ENCODE assay signal across 8 cellular contexts in the genomic region with DNA sequence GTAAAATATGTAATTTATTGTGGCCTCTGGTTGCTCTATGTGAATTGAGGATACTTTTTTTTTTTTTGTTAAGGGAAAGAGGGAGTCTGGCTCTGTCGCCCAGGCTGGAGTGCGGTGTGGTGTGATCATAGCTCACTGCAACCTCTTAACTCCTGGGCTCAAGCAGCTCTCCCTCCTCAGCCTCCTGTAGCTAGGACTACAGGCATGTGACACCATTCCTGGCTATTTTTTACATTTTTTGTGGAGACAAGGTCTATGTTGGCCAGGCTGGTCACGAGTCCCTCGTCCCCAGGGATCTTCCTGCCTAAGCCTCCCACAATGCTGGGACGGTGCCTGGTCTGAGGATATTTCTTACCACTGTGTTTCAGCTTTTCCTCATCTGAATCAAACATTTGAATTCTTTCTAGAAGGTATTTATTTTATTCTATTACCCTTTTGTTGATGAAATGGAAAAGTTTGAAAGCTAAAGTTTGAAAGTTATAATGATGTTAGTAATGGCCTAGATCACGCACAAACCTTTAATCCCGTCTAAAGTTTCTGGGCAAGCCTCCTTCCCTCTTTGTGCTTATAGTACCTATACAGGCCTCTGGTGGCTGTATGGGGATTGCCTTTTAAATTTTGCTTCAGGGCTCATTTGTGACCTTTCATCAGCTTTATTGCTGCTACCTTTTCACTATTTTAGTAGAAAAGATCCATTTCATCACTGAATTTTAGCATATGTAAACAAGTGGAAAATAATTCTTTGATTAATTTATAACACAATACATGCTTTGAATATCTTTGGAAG. TPM values are rescaled to one million over a fixed set of nuclear protein-coding genes. Genes with fewer than 3 reads are reported as not detected.
DNase-seq lines count a peak whose midpoint lies in the region; ATAC-seq and TF ChIP-seq lines count a peak whose summit lies in the region.

No MANE protein-coding gene starts in this region.

- intact Hi-C loops in IMR-90 (cut with micrococcal nuclease) = no loop called here
- intact Hi-C loops in activated CD4-positive, alpha-beta memory T cell treated with anti-CD3 and anti-CD28 coated beads for 36 hours (cut with micrococcal nuclease) = loop anchor here (5.0 to 10.0 kb wide), 2 partner anchors 105 to 1357 kb away; partner anchors contain the start of gene LRRN3

- H3K9me3 ChIP-seq in IMR-90 (ENCODE audit: control insufficient read depth, insufficient read depth, low read length) = no peaks in the 10 kb centered on the region
- H3K9me3 ChIP-seq in gastroesophageal sphincter = no peaks in the 10 kb centered on the region
- no peaks in the 10 kb centered on the region for H3K9me3 ChIP-seq in neuron (ENCODE audit: low read length)

- H3K4me1 Mint-ChIP-seq in activated CD4-positive, alpha-beta memory T cell treated with anti-CD3 and anti-CD28 coated beads for 36 hours (ENCODE audit: low read depth) = peaks cover 35% of the 10 kb centered on the region

- H2BK15ac ChIP-seq in IMR-90 (ENCODE audit: low read depth, low read length) = no peak overlapping the region

- H3K27me3 ChIP-seq in IMR-90 (ENCODE audit: control insufficient read depth, insufficient read depth, low read length) (no peaks in the 10 kb centered on the region), gastroesophageal sphincter (no peaks in the 10 kb centered on the region), neuron (ENCODE audit: insufficient read depth, low read length) (no peaks in the 10 kb centered on the region)

- peak overlapping the region; percentile 82 for H2BK5ac ChIP-seq in IMR-90 (ENCODE audit: low read depth, low read length, poor library complexity, severe bottlenecking)

- H3K9ac ChIP-seq in IMR-90 (ENCODE audit: low read depth, low read length) = peak overlapping the region; percentile 91

- H4K5ac ChIP-seq in IMR-90 (ENCODE audit: low read depth, low read length) = no peak overlapping the region

- peak overlapping the region; percentile 90; the same call in 1 of the 2 replicates for H3K23ac ChIP-seq in IMR-90 (ENCODE audit: low read depth, low read length)

- H3K36me3 Mint-ChIP-seq in activated CD4-positive, alpha-beta memory T cell treated with anti-CD3 and anti-CD28 coated beads for 36 hours = peaks cover 11% of the 10 kb centered on the region

- H3K14ac ChIP-seq in IMR-90 (replicated peaks; ENCODE audit: low read depth, low read length) = peak overlapping the region; percentile 86

- peak overlapping the region; percentile 65 for H2AK5ac ChIP-seq in IMR-90 (ENCODE audit: low read depth, low read length)

- H3K18ac ChIP-seq in IMR-90 (ENCODE audit: low read depth, low read length) = no peak overlapping the region

- TF ChIP-seq RAD21 in IMR-90 (IDR thresholded peaks at IDR 0.05; ENCODE audit: low read length) = peak; percentile 3; the same call in 1 of the 2 replicates

- peaks cover 5 to 35% of the 10 kb centered on the region in 2 experiments for H3K79me1 ChIP-seq in IMR-90 (ENCODE audit: low read depth in 1 of 2, low read length in 2 of 2)

- H3K4me2 ChIP-seq in IMR-90 (ENCODE audit: low read depth, low read length) = peak overlapping the region; percentile 95

- H3K36me3 ChIP-seq in IMR-90 (ENCODE audit: control insufficient read depth, insufficient read depth, low read length) (peaks cover 10% of the 10 kb centered on the region), gastroesophageal sphincter (peaks cover 7 to 17% of the 10 kb centered on the region in 2 donors), neuron (ENCODE audit: insufficient read depth, low read length) (peaks cover 20% of the 10 kb centered on the region)

- TF ChIP-seq CTCF in IMR-90 (conservative IDR thresholded peaks at IDR 0.05; ENCODE audit: low read depth, low read length) (0 out of 2 replicates have a peak, but pooled peaks have one; percentile 12), gastroesophageal sphincter (IDR thresholded peaks at IDR 0.05) (no peak)

- H3K4me3 ChIP-seq in IMR-90 (ENCODE audit: insufficient read depth, low read depth, low read length) = peak overlapping the region; percentile 85
- H3K4me3 ChIP-seq in gastroesophageal sphincter = peak overlapping the region; percentile 72 to 87
- peak overlapping the region; percentile 93 for H3K4me3 ChIP-seq in neuron (ENCODE audit: low read length)

- peak overlapping the region; percentile 96 for H3K4me3 Mint-ChIP-seq in activated CD4-positive, alpha-beta memory T cell treated with anti-CD3 and anti-CD28 coated beads for 36 hours

- no peak overlapping the region for H2BK120ac ChIP-seq in IMR-90 (ENCODE audit: low read depth, low read length)

- no peak overlapping the region for H4K8ac ChIP-seq in IMR-90 (ENCODE audit: low read depth in 2 of 2, low read length in 2 of 2)

- peak overlapping the region; percentile 39 for H3K27ac Mint-ChIP-seq in activated CD4-positive, alpha-beta memory T cell treated with anti-CD3 and anti-CD28 coated beads for 36 hours

- DNase-seq in DMS 273 treated with DMSO at 0.1 percent for 48 hours (lab: John Stamatoyannopoulos, UW) (peak; percentile 47), IMR-90 (peak; percentile 42), GM19238 (ENCODE audit: insufficient read length, low spot score) (no peak)
- DNase-seq in activated CD4-positive, alpha-beta memory T cell treated with anti-CD3 and anti-CD28 coated beads for 36 hours = no peak
- no peak for DNase-seq in activated effector memory CD4-positive, alpha-beta T cell treated with Interleukin-2 at 50 U/mL for 16 hours

- WGBS in IMR-90 (ENCODE audit: extremely low coverage in 2 of 2, insufficient read length in 1 of 2), 2 experiments = no CpG with 5 or more reads among the region's 7 CpGs
- WGBS in gastroesophageal sphincter (ENCODE audit: low coverage in 1 of 2), 2 donors = 9 to 14% methylated on average over 6 to 7 of the region's 7 CpGs

- in situ Hi-C loops in IMR-90 (cut with MboI; ENCODE audit: low sequenced_read_pairs) = no loop called here

- no peak for TF ChIP-seq EP300 in gastroesophageal sphincter (IDR thresholded peaks at IDR 0.05)

- peak overlapping the region; percentile 81 for H2AK9ac ChIP-seq in IMR-90 (replicated peaks; ENCODE audit: low read depth, low read length, poor library complexity)

- H3K4me1 ChIP-seq in IMR-90 (ENCODE audit: control insufficient read depth, insufficient read depth, low read length) (no peaks in the 10 kb centered on the region; the same call in 1 of the 2 replicates), gastroesophageal sphincter (peaks cover 3 to 44% (median 9%) of the 10 kb centered on the region in 3 donors), neuron (ENCODE audit: insufficient read depth, low read length) (peaks cover 24% of the 10 kb centered on the region)

- H4K20me1 ChIP-seq in IMR-90 (ENCODE audit: insufficient read depth, low read length) = peaks cover 52% of the 10 kb centered on the region

- BruUV-seq in IMR-90 (replicated peaks; lab: Mats Ljungman, UMichigan) = TSS peak; percentile 48

- no peaks in the 10 kb centered on the region for H3K27me3 Mint-ChIP-seq in activated CD4-positive, alpha-beta memory T cell treated with anti-CD3 and anti-CD28 coated beads for 36 hours

- peak overlapping the region; percentile 54; the same call in 1 of the 2 replicates for H3K4ac ChIP-seq in IMR-90 (ENCODE audit: low read depth, low read length)

- CTCF ChIA-PET in IMR-90 (lab: Yijun Ruan, JAX) = interaction anchor here (0.6 to 1.7 kb wide), 2 partner anchors 9 to 422 kb away, joined by 5 read pairs; no protein-coding TSS in a partner anchor
- CTCF ChIA-PET in activated CD4-positive, alpha-beta memory T cell treated with anti-CD3 and anti-CD28 coated beads for 36 hours (lab: Charles Lee) = interaction anchor here (0.5 to 1.5 kb wide), 5 partner anchors 11 to 246 kb away, joined by 3 to 9 read pairs (median 6); partner anchors contain the start of genes DOCK4 and ZNF277

- TF ChIP-seq POLR2A in IMR-90 (IDR thresholded peaks at IDR 0.05; ENCODE audit: low read depth, low read length) (peak; percentile 56), gastroesophageal sphincter (IDR thresholded peaks at IDR 0.05) (peak in 1 of 2 donors; percentile 38)

- H2AFZ ChIP-seq in IMR-90 (replicated peaks; ENCODE audit: low read length, poor library complexity) = peak overlapping the region; percentile 19
- no peak overlapping the region for H2AFZ ChIP-seq in neuron (ENCODE audit: low read depth, low read length)

- H3K27ac ChIP-seq in IMR-90 (ENCODE audit: insufficient read depth, low read length) = peak overlapping the region; percentile 57; the same call in 1 of the 2 replicates
- H3K27ac ChIP-seq in gastroesophageal sphincter = peak overlapping the region; percentile 93 to 100 (median 98)

- H4K91ac ChIP-seq in IMR-90 (ENCODE audit: insufficient read depth, low read depth, low read length) = peak overlapping the region; percentile 41; the same call in 1 of the 2 replicates

- dilution Hi-C loops in IMR-90 (cut with HindIII; ENCODE audit: low sequenced_read_pairs, unreplicated experiment) = no loop called here

- H3K9me3 Mint-ChIP-seq in activated CD4-positive, alpha-beta memory T cell treated with anti-CD3 and anti-CD28 coated beads for 36 hours = no peaks in the 10 kb centered on the region

- POLR2A ChIA-PET in IMR-90 (lab: Charles Lee; ENCODE audit: unreplicated experiment) = no interaction called here
- POLR2A ChIA-PET in activated CD4-positive, alpha-beta memory T cell treated with anti-CD3 and anti-CD28 coated beads for 36 hours (lab: Charles Lee) = interaction anchor here (0.5 to 2.4 kb wide), 2 partner anchors 8 to 1378 kb away, joined by 5 to 26 read pairs; no protein-coding TSS in a partner anchor

- ATAC-seq in IMR-90 (ENCODE audit: low read depth) = no peak
- peak; percentile 2 for ATAC-seq in gastroesophageal sphincter
- no peak for ATAC-seq in HG02759 (IDR thresholded peaks at IDR 0.05; ENCODE audit: unreplicated experiment)

- H3K56ac ChIP-seq in IMR-90 (ENCODE audit: extremely low read depth, insufficient read depth, low read length) = no peak overlapping the region; the same call in 1 of the 2 replicates

- no peaks in the 10 kb centered on the region for H3K9me1 ChIP-seq in IMR-90 (ENCODE audit: insufficient read depth, low read length)

- H2BK20ac ChIP-seq in IMR-90 (ENCODE audit: low read depth, low read length) = no peak overlapping the region

RNA-seq across cellular contexts. Expression of gene IFRD1, which starts 2.0 kb away (rescaled TPM):
- total RNA-seq in IMR-90 (2012; rRNA removed) (18.3 and 24.2 TPM in 2 replicates), gastroesophageal sphincter (10 to 100 TPM; 36.8 to 78.3 (median 56.5) TPM)
- 16.6 and 25.3 TPM in 2 replicates for polyA plus RNA-seq in IMR-90 (2012; rRNA removed)
- 4.5 and 4.9 TPM in 2 replicates for polyA plus RNA-seq in IMR-90 (2012; cell fraction: cytosol; rRNA removed)
- polyA plus RNA-seq in IMR-90 (2012; cell fraction: nucleus; rRNA removed; ENCODE audit: low replicate concordance) = 10.1 and 62.2 TPM in 2 replicates
- total RNA-seq in activated CD4-positive, alpha-beta memory T cell treated with anti-CD3 and anti-CD28 coated beads for 36 hours = 10 to 100 TPM; 43.4 to 49.7 TPM

RNA-seq across cellular contexts. Expression of gene LSMEM1, which starts 28.5 kb away (rescaled TPM):
- total RNA-seq in IMR-90 (2012; rRNA removed) (not detected in 2 replicates), gastroesophageal sphincter (1 to 10 TPM; 1.3 to 9.5 (median 4.3) TPM)
- polyA plus RNA-seq in IMR-90 (2012; rRNA removed) = 0.56 and 0.68 TPM in 2 replicates
- 0.03 and 0.04 TPM in 2 replicates for polyA plus RNA-seq in IMR-90 (2012; cell fraction: cytosol; rRNA removed)
- polyA plus RNA-seq in IMR-90 (2012; cell fraction: nucleus; rRNA removed; ENCODE audit: low replicate concordance) = 0.27 and 2.8 TPM in 2 replicates
- total RNA-seq in activated CD4-positive, alpha-beta memory T cell treated with anti-CD3 and anti-CD28 coated beads for 36 hours = under 1 TPM; 0.80 to 1.00 TPM

Comparison
In these comparisons a context has a peak if more than half of its experiments do, and no peak if none do; other contexts are left out.
1. DNase-seq: peak in DMS 273 treated with DMSO at 0.1 percent for 48 hours (single experiment) and IMR-90 (single experiment); none in activated CD4-positive, alpha-beta memory T cell treated with anti-CD3 and anti-CD28 coated beads for 36 hours (single experiment), GM19238 (single experiment) and activated effector memory CD4-positive, alpha-beta T cell treated with Interleukin-2 at 50 U/mL for 16 hours (single experiment).
2. Peak in every context shown above with its lines, with median percentiles within 50 percentile points of each other: H3K4me3 ChIP-seq.